ENCODE assay signal across 26 cellular contexts in the genomic region with DNA sequence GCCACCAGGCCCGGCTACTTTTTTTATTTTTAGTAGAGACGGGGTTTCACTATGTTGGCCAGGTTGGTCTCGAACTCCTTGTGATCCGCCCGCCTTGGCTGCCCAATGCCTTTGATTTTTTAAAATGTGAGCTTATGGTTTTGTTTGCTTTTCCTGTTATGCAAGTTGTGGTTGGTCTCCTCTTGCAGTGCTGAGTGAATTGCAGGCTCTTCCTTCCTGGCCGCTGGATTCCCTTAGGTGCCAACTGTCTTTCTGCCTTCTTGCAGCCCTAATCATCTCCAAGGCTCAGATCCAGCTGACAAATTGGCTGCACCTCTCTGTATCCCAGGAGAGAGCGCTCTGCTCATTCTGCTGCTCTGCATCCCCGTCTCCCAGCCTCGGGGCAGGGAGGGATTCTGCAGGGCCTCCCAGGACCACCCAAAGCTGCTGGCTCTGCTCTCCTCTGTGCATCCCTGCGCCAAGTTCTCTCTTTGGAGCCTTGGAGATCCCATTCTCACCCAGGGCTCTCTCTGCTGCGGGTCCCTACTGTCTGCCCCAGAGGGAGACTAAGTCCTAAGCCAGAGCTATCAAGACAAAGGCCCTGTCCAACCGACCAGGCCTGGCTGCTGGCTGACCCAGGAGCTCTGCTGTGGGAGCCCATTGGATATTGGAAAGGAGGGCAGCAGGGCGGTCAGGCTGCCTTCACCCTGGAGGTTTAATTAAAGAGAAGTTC. TPM values are rescaled to one million over a fixed set of nuclear protein-coding genes. Genes with fewer than 3 reads are reported as not detected.
DNase-seq lines count a peak whose midpoint lies in the region; FAIRE-seq and TF ChIP-seq lines count a peak whose summit lies in the region.
"Had no signal": no experiment of that assay in that cellular context is flagged by ENCODE, and none has a peak within 500 bp of the region (broad histone marks: within the 10 kb centered on the region; RNA-seq: fewer than 3 reads in every experiment).

No MANE protein-coding gene starts in this region.

- POLR2A ChIA-PET in GM10248 (lab: Yijun Ruan, JAX) = no interaction called here

- no peaks in the 10 kb centered on the region for H3K9me3 ChIP-seq in small intestine (ENCODE audit: control insufficient read depth, low read depth)
- H3K9me3 ChIP-seq: HAP-1, pancreas, thoracic aorta had no signal

- no peaks in the 10 kb centered on the region for H3K4me1 Mint-ChIP-seq in chondrocyte (ENCODE audit: low read depth)
- H3K4me1 Mint-ChIP-seq: CD4-positive, CD25-positive, alpha-beta regulatory T cell had no signal

- H3K4me1 ChIP-seq in small intestine (ENCODE audit: control insufficient read depth in 2 of 2, insufficient read depth in 1 of 2, low read depth in 1 of 2, low read length in 1 of 2) = no peaks in the 10 kb centered on the region
- H3K4me1 ChIP-seq: foreskin keratinocyte, HAP-1, pancreas had no signal

- no peaks in the 10 kb centered on the region for H3K9me3 Mint-ChIP-seq in chondrocyte (ENCODE audit: low read depth)
- H3K9me3 Mint-ChIP-seq: T-helper 1 cell treated with Interleukin-12 subunit alpha and Interleukin-12 subunit beta and Interleukin-4 antibody, amounts not matched to agents 30 μg/mL and 1 μg/mL, for 36 hours had no signal

- no peak overlapping the region for H3K27ac Mint-ChIP-seq in chondrocyte (ENCODE audit: unreplicated experiment)
- H3K27ac Mint-ChIP-seq: stimulated activated memory B cell treated with anti-CD40 and anti-IgM and Interleukin-4, amounts not matched to agents 10 μg/mL and 1 μg/mL and 100 μg/mL, for 72 hours; T-helper 1 cell treated with Interleukin-12 subunit alpha and Interleukin-12 subunit beta and Interleukin-4 antibody, amounts not matched to agents 30 μg/mL and 1 μg/mL, for 36 hours had no signal

- no peak overlapping the region for H3K4me3 Mint-ChIP-seq in chondrocyte (ENCODE audit: unreplicated experiment)
- H3K4me3 Mint-ChIP-seq: CD4-positive, CD25-positive, alpha-beta regulatory T cell; stimulated activated memory B cell treated with anti-CD40 and anti-IgM and Interleukin-4, amounts not matched to agents 10 μg/mL and 1 μg/mL and 100 μg/mL, for 72 hours; T-helper 1 cell treated with Interleukin-12 subunit alpha and Interleukin-12 subunit beta and Interleukin-4 antibody, amounts not matched to agents 30 μg/mL and 1 μg/mL, for 36 hours had no signal

- peaks cover 0 to 3% of the 10 kb centered on the region in 2 donors for H3K27me3 ChIP-seq in small intestine (ENCODE audit: control insufficient read depth in 2 of 2, insufficient read depth in 2 of 2, low read length in 2 of 2)
- H3K27me3 ChIP-seq: cardiac muscle cell, dorsolateral prefrontal cortex, pancreas had no signal

- no peaks in the 10 kb centered on the region for H3K36me3 ChIP-seq in small intestine (ENCODE audit: control insufficient read depth in 2 of 2, insufficient read depth in 2 of 2, low read length in 2 of 2)
- H3K36me3 ChIP-seq: cardiac muscle cell, HAP-1, pancreas, thoracic aorta had no signal

- CTCF ChIA-PET in GM10248 (lab: Yijun Ruan, JAX) = no interaction called here

- H3K36me3 Mint-ChIP-seq in chondrocyte (ENCODE audit: low read depth) = no peaks in the 10 kb centered on the region
- H3K36me3 Mint-ChIP-seq: CD4-positive, CD25-positive, alpha-beta regulatory T cell; stimulated activated memory B cell treated with anti-CD40 and anti-IgM and Interleukin-4, amounts not matched to agents 10 μg/mL and 1 μg/mL and 100 μg/mL, for 72 hours had no signal

- no peak overlapping the region for H3K4me3 ChIP-seq in small intestine (ENCODE audit: low read depth in 1 of 2, low read length in 2 of 2)
- H3K4me3 ChIP-seq: cardiac muscle cell, dorsolateral prefrontal cortex, HAP-1, pancreas, PC-9, thoracic aorta had no signal

- DNase-seq in GF-D8 (lab: John Stamatoyannopoulos, UW) = peak; percentile 67
- DNase-seq in NCI-H446 (lab: John Stamatoyannopoulos, UW) = peak; percentile 1 to 74
- DNase-seq in chondrocyte (ENCODE audit: low spot score) = peak; percentile 40
- DNase-seq in pons (ENCODE audit: low spot score) = peak; percentile 15
- DNase-seq in activated T-cell treated with anti-CD3 and anti-CD28 coated beads for 4 hours = no peak
- no peak for DNase-seq in small intestine
- DNase-seq in GM10248 (ENCODE audit: extremely low spot score) = no peak
- DNase-seq in germinal center (ENCODE audit: low spot score) = no peak
- DNase-seq: activated CD4-positive, alpha-beta T cell treated with anti-CD3 and anti-CD28 coated beads, Interleukin-2, amount 50 U/mL, for 48 hours; activated naive CD4-positive, alpha-beta T cell treated with Interleukin-2 at 50 U/mL for 16 hours; activated T-cell treated with anti-CD3 and anti-CD28 coated beads, Interleukin-2, amount 50 U/mL, for 1 hour; CD4-positive, CD25-positive, alpha-beta regulatory T cell; foreskin keratinocyte; mammary epithelial cell; NCI-H1436; pancreas had no signal

- TF ChIP-seq CTCF in chondrocyte (IDR thresholded peaks at IDR 0.05) (no peak), GM10248 (IDR thresholded peaks at IDR 0.05; ENCODE audit: control extremely low read depth, extremely low read depth, low read depth, missing control alignments) (no peak)

- FAIRE-seq in small intestine (lab: Jason Lieb, UNC) = no peak
- FAIRE-seq: pancreas had no signal

- WGBS in small intestine, 3 donors = 71 to 80% (median 77%) methylated on average over 13 of the region's 13 CpGs

- peaks cover 23% of the 10 kb centered on the region for H3K27me3 Mint-ChIP-seq in chondrocyte (ENCODE audit: low read depth)

- no peak overlapping the region for H3K27ac ChIP-seq in small intestine (ENCODE audit: low read depth in 1 of 2, low read length in 1 of 2)
- H3K27ac ChIP-seq: cardiac muscle cell, dorsolateral prefrontal cortex, epithelial cell of prostate, foreskin keratinocyte, pancreas, PC-9, thoracic aorta, VCaP had no signal

RNA-seq across cellular contexts. Expression of a gene that starts 14.1 kb away (rescaled TPM):
- 0.46 to 1.2 TPM (median 0.47 TPM) in 3 replicates for total RNA-seq in chondrocyte
- 1 to 10 TPM in 2 of 3 donors, under 1 TPM in 1; 0.54 to 1.6 (median 1.0) TPM for polyA plus RNA-seq in small intestine
- total RNA-seq: CD4-positive, CD25-positive, alpha-beta regulatory T cell; mammary epithelial cell; myocyte; PC-9 had no signal
- polyA plus RNA-seq: CD4-positive, CD25-positive, alpha-beta regulatory T cell had no signal

RNA-seq across cellular contexts. Expression of a gene that starts 40.1 kb away (rescaled TPM):
- total RNA-seq in chondrocyte = 3.3 to 5.1 TPM (median 3.5 TPM) in 3 replicates
- polyA plus RNA-seq in small intestine = 100 to 1,000 TPM in 1 of 3 donors, 10 to 100 TPM in 2; 39.9 to 130 (median 66.7) TPM

Comparison
In these comparisons a context has a peak if more than half of its experiments do, and no peak if none do; other contexts are left out.
1. DNase-seq: peak in GF-D8 (single experiment), NCI-H446 (2 of 2), chondrocyte (single experiment) and pons (single experiment); none in activated T-cell treated with anti-CD3 and anti-CD28 coated beads for 4 hours (single experiment), small intestine (single experiment), GM10248 (single experiment) and germinal center (single experiment).